Comparison of ENCODE assay signal across 2 cellular contexts in genomic region chr9:136943291-136944093, GRCh38.
TF ChIP-seq lines count a peak whose summit lies in the region.

No MANE protein-coding gene starts in this region.

TF ChIP-seq in HCT116, 20 proteins besides CTCF, POLR2A, EP300 and RAD21:
- TF ChIP-seq MAX (IDR thresholded peaks at IDR 0.05) (no peak), YY1 (IDR thresholded peaks at IDR 0.05; ENCODE audit: extremely low read depth, insufficient replicate concordance, low read depth, low read length) (no peak), SP1 (IDR thresholded peaks at IDR 0.05; ENCODE audit: low read depth) (no peak), ZBTB33 (IDR thresholded peaks at IDR 0.05; ENCODE audit: extremely low read depth, insufficient replicate concordance, low read length) (no peak), ZFX (IDR thresholded peaks at IDR 0.05) (no peak), EZH2 (IDR thresholded peaks at IDR 0.05) (no peak), SIN3A (IDR thresholded peaks at IDR 0.05; ENCODE audit: low read depth) (no peak), FOSL1 (IDR thresholded peaks at IDR 0.05; ENCODE audit: low read depth) (no peak), ZNF274 (IDR thresholded peaks at IDR 0.05; ENCODE audit: low read depth, low read length) (no peak), CEBPB (IDR thresholded peaks at IDR 0.05; ENCODE audit: low read depth) (no peak), EGR1 (IDR thresholded peaks at IDR 0.05; ENCODE audit: low read depth) (no peak), EZH2phosphoT487 (IDR thresholded peaks at IDR 0.05; ENCODE audit: borderline replicate concordance) (no peak), TCF7L2 (IDR thresholded peaks at IDR 0.05; ENCODE audit: borderline replicate concordance, extremely low read depth, insufficient read depth, insufficient read length) (no peak), ATF3 (IDR thresholded peaks at IDR 0.05) (no peak), REST (IDR thresholded peaks at IDR 0.05; ENCODE audit: low read depth) (no peak), CBX3 (IDR thresholded peaks at IDR 0.05; ENCODE audit: low read depth) (no peak)

TF ChIP-seq in GM12878, 131 proteins besides CTCF, POLR2A, EP300 and RAD21:
- TF ChIP-seq SMARCA5 (IDR thresholded peaks at IDR 0.05) (no peak), SMAD1 (IDR thresholded peaks at IDR 0.05; ENCODE audit: low read depth, partially characterized antibody) (no peak), MLLT1 (IDR thresholded peaks at IDR 0.05) (no peak), HDAC6 (IDR thresholded peaks at IDR 0.05; ENCODE audit: unreplicated experiment) (no peak), SIX5 (IDR thresholded peaks at IDR 0.05; ENCODE audit: low read depth, low read length, severe bottlenecking) (no peak), ZNF687 (IDR thresholded peaks at IDR 0.05) (no peak), ZZZ3 (IDR thresholded peaks at IDR 0.05; ENCODE audit: control insufficient read depth, insufficient read length, low read depth) (no peak), CHD2 (IDR thresholded peaks at IDR 0.05; ENCODE audit: borderline replicate concordance, low read depth, low read length) (no peak), HDGF (IDR thresholded peaks at IDR 0.05) (no peak), ZNF622 (IDR thresholded peaks at IDR 0.05) (no peak)
